ENCODE assay signal across 9 cellular contexts in genomic region chrX:107683124-107683895, GRCh38. TPM values are rescaled to one million over a fixed set of nuclear protein-coding genes. Genes with fewer than 3 reads are reported as not detected.
DNase-seq lines count a peak whose midpoint lies in the region; ATAC-seq and TF ChIP-seq lines count a peak whose summit lies in the region.
"Had no signal": no experiment of that assay in that cellular context is flagged by ENCODE, and none has a peak within 500 bp of the region (broad histone marks: within the 10 kb centered on the region; RNA-seq: fewer than 3 reads in every experiment).

No MANE protein-coding gene starts in this region.

- no peak overlapping the region for H3K4me3 Mint-ChIP-seq in endodermal cell
- H3K4me3 Mint-ChIP-seq: T-helper 2 cell treated with Interferon-gamma antibody and Interleukin-4, amounts not matched to agents 5 μg/mL and 100 μg/mL, for 36 hours had no signal

- TF ChIP-seq CTCF in endodermal cell (conservative IDR thresholded peaks at IDR 0.05) (no peak), lower lobe of right lung (IDR thresholded peaks at IDR 0.05) (no peak), suprapubic skin (IDR thresholded peaks at IDR 0.05) (no peak)

- 67 to 92% methylated on average over 2 to 4 of the region's 4 CpGs for WGBS in endodermal cell (ENCODE audit: insufficient coverage in 1 of 2, insufficient read length in 1 of 2), 2 experiments
- WGBS in suprapubic skin = 39% methylated on average over 3 of the region's 4 CpGs

- H3K36me3 ChIP-seq in endodermal cell (ENCODE audit: control insufficient read depth, insufficient read depth, low read length) (no peaks in the 10 kb centered on the region), lower lobe of right lung (no peaks in the 10 kb centered on the region), suprapubic skin (no peaks in the 10 kb centered on the region)

- no peak overlapping the region for H3K9ac ChIP-seq in endodermal cell (ENCODE audit: extremely low read depth, low read length, poor library complexity, severe bottlenecking)

- H3K9me3 ChIP-seq in endodermal cell (ENCODE audit: control insufficient read depth, low read length) (no peaks in the 10 kb centered on the region), lower lobe of right lung (no peaks in the 10 kb centered on the region), suprapubic skin (no peaks in the 10 kb centered on the region)

- intact Hi-C loops in lower lobe of right lung (cut with DNase I) = no loop called here

- no peaks in the 10 kb centered on the region for H3K36me3 Mint-ChIP-seq in endodermal cell (ENCODE audit: low read depth)

- no peak overlapping the region for H3K27ac Mint-ChIP-seq in endodermal cell

- peak; percentile 49 to 60 for ATAC-seq in lower lobe of right lung

- H3K27me3 Mint-ChIP-seq in endodermal cell (ENCODE audit: insufficient read depth) = peaks cover 42% of the 10 kb centered on the region

- H3K4me1 Mint-ChIP-seq in endodermal cell = peaks cover 8% of the 10 kb centered on the region

- H3K27ac ChIP-seq in endodermal cell (ENCODE audit: low read depth, low read length) (no peak overlapping the region), lower lobe of right lung (peak overlapping the region; percentile 71), suprapubic skin (peak overlapping the region; percentile 75)

- H3K4me1 ChIP-seq in endodermal cell (ENCODE audit: control insufficient read depth, insufficient read depth, low read length) = peaks cover 3% of the 10 kb centered on the region
- peaks cover 67% of the 10 kb centered on the region for H3K4me1 ChIP-seq in lower lobe of right lung
- H3K4me1 ChIP-seq in suprapubic skin = peaks cover 53% of the 10 kb centered on the region

- H3K4me3 ChIP-seq in endodermal cell (ENCODE audit: low read length) = no peak overlapping the region
- H3K4me3 ChIP-seq in lower lobe of right lung = no peak overlapping the region
- no peak overlapping the region for H3K4me3 ChIP-seq in suprapubic skin

- TF ChIP-seq EP300 in suprapubic skin (IDR thresholded peaks at IDR 0.05) = peak; percentile 50

- no peak for TF ChIP-seq POLR2A in suprapubic skin (IDR thresholded peaks at IDR 0.05)

- H3K27me3 ChIP-seq in endodermal cell (ENCODE audit: control insufficient read depth, insufficient read depth, low read length, poor library complexity, severe bottlenecking) (peaks cover 9% of the 10 kb centered on the region), lower lobe of right lung (ENCODE audit: low read depth) (no peaks in the 10 kb centered on the region), suprapubic skin (no peaks in the 10 kb centered on the region)

- DNase-seq in OCI-M1 (lab: John Stamatoyannopoulos, UW) = peak; percentile 36
- DNase-seq in endodermal cell = peak; percentile 38
- no peak for DNase-seq in lower lobe of right lung
- DNase-seq in suprapubic skin (ENCODE audit: low spot score in 2 of 2) = peak in 1 of 2 donors; percentile 64
- no peak for DNase-seq in NCI-H1105 (lab: John Stamatoyannopoulos, UW)
- no peak for DNase-seq in activated CD4-positive, CD25-positive, alpha-beta regulatory T cell treated with anti-CD3 and anti-CD28 coated beads, Interleukin-2, amount 50 U/mL, for 72 hours
- DNase-seq in midbrain (lab: John Stamatoyannopoulos, UW) = no peak
- DNase-seq in RKO (ENCODE audit: low spot score) = no peak

- H3K9me3 Mint-ChIP-seq in endodermal cell = peaks cover 11% of the 10 kb centered on the region
- H3K9me3 Mint-ChIP-seq: T-helper 2 cell treated with Interferon-gamma antibody and Interleukin-4, amounts not matched to agents 5 μg/mL and 100 μg/mL, for 36 hours had no signal

RNA-seq across cellular contexts. Expression of gene PRPS1, which starts 55.0 kb away (rescaled TPM):
- 10 to 100 TPM; 51.6 to 62.7 TPM for total RNA-seq in endodermal cell
- polyA plus RNA-seq in endodermal cell (2013, experiment 1 of 2) = 54.2 TPM
- 51.2 TPM for polyA plus RNA-seq in endodermal cell (2013, experiment 2 of 2)
- total RNA-seq in lower lobe of right lung = 26.9 TPM
- total RNA-seq in suprapubic skin = 10 to 100 TPM in 3 of 4 donors, 1 to 10 TPM in 1; 8.2 to 17.5 (median 14.5) TPM

Comparison
In these comparisons a context has a peak if more than half of its experiments do, and no peak if none do; other contexts are left out.
1. DNase-seq: peak in OCI-M1 (single experiment) and endodermal cell (single experiment); none in lower lobe of right lung (single experiment), NCI-H1105 (single experiment), activated CD4-positive, CD25-positive, alpha-beta regulatory T cell treated with anti-CD3 and anti-CD28 coated beads, Interleukin-2, amount 50 U/mL, for 72 hours (single experiment), midbrain (single experiment) and RKO (single experiment).